13 cellular contexts compared by ENCODE assay signal in genomic region chr3:134311265-134311664, GRCh38.
DNase-seq lines count a peak whose midpoint lies in the region; ATAC-seq, FAIRE-seq and TF ChIP-seq lines count a peak whose summit lies in the region.
"Had no signal": no experiment of that assay in that cellular context is flagged by ENCODE, and none has a peak within 500 bp of the region (broad histone marks: within the 10 kb centered on the region; RNA-seq: fewer than 3 reads in every experiment).

No MANE protein-coding gene starts in this region.

- H3K4me1 ChIP-seq in A549, result peaks cover 77% of the 10 kb centered on the region

- TF ChIP-seq EP300 in A549 (IDR thresholded peaks at IDR 0.05), result no peak

- no peaks in the 10 kb centered on the region for H3K36me3 Mint-ChIP-seq in osteocyte (ENCODE audit: unreplicated experiment)
- H3K36me3 Mint-ChIP-seq in activated naive CD4-positive, alpha-beta T cell treated with anti-CD3 and anti-CD28 coated beads, Interleukin-2, amount 50 U/mL, for 72 hours, result no peaks in the 10 kb centered on the region

- 36% methylated on average over 2 of the region's 2 CpGs for WGBS in A549 (ENCODE audit: missing lambda C conversion rate)

- CTCF ChIA-PET in A549 (lab: Yijun Ruan, JAX), result interaction anchor here (14.1 to 16.1 kb wide), 2 partner anchors 55 to 170 kb away, joined by 356 to 438 read pairs; partner anchors contain the start of genes AMOTL2, ANAPC13 and CEP63

- peak overlapping the region; percentile 96 for H3K27ac Mint-ChIP-seq in osteocyte (ENCODE audit: unreplicated experiment)
- H3K27ac Mint-ChIP-seq in activated naive CD4-positive, alpha-beta T cell treated with anti-CD3 and anti-CD28 coated beads, Interleukin-2, amount 50 U/mL, for 72 hours, result no peak overlapping the region
- H3K27ac Mint-ChIP-seq: progenitor cell of endocrine pancreas had no signal

- DNase-seq in A549 (ENCODE audit: low read depth in 1 of 2, low spot score in 1 of 2) (no peak), NCI-H226 (peak; percentile 63), epithelial cell of prostate (ENCODE audit: low read depth, low spot score) (no peak), osteocyte (ENCODE audit: extremely low spot score, unreplicated experiment) (no peak), NCI-H82 treated with DMSO at 0.1 percent for 48 hours (lab: John Stamatoyannopoulos, UW; ENCODE audit: unreplicated experiment) (no peak), NCI-H2196 (lab: John Stamatoyannopoulos, UW; ENCODE audit: unreplicated experiment) (no peak)
- DNase-seq in activated naive CD4-positive, alpha-beta T cell treated with anti-CD3 and anti-CD28 coated beads, Interleukin-2, amount 50 U/mL, for 72 hours (ENCODE audit: low spot score in 2 of 2), result no peak
- DNase-seq: activated naive CD4-positive, alpha-beta T cell; AML-193; effector memory CD4-positive, alpha-beta T cell; SHP77 treated with DMSO at 0.1 percent for 48 hours had no signal

- H3K4me2 ChIP-seq in A549, result peak overlapping the region; percentile 15; the same call in 1 of the 3 replicates

- H3K27me3 Mint-ChIP-seq in osteocyte (ENCODE audit: unreplicated experiment), result no peaks in the 10 kb centered on the region

- POLR2A ChIA-PET in A549 (lab: Yijun Ruan, JAX), result interaction anchor here (0.6 to 1.0 kb wide), 4 partner anchors 53 to 154 kb away, joined by 3 to 4 read pairs (median 3); no protein-coding TSS in a partner anchor

- no peak for TF ChIP-seq POLR2A in A549 (IDR thresholded peaks at IDR 0.05; ENCODE audit: low read length)

- H3K9me3 ChIP-seq in A549, result no peaks in the 10 kb centered on the region

- no peak overlapping the region for H3K4me3 Mint-ChIP-seq in osteocyte (ENCODE audit: unreplicated experiment)

- no peak overlapping the region for H3K4me3 ChIP-seq in A549

- H3K27ac ChIP-seq in A549, result peak overlapping the region; percentile 97 to 100
- H3K27ac ChIP-seq in epithelial cell of prostate, result peak overlapping the region; percentile 91

- H3K4me1 Mint-ChIP-seq in osteocyte (ENCODE audit: unreplicated experiment), result peaks cover 73% of the 10 kb centered on the region

- TF ChIP-seq RAD21 in A549 (conservative IDR thresholded peaks at IDR 0.05 in 1 of 2, IDR thresholded peaks at IDR 0.05 in 1 of 2), result no peak

- H3K9me3 Mint-ChIP-seq in osteocyte (ENCODE audit: unreplicated experiment), result no peaks in the 10 kb centered on the region
- no peaks in the 10 kb centered on the region for H3K9me3 Mint-ChIP-seq in activated naive CD4-positive, alpha-beta T cell treated with anti-CD3 and anti-CD28 coated beads, Interleukin-2, amount 50 U/mL, for 72 hours

- ATAC-seq in A549 (peak in 1 of 2 experiments; percentile 4; a peak in 1 of 6 replicates), GM21529 (IDR thresholded peaks at IDR 0.05; ENCODE audit: unreplicated experiment) (no peak)
- ATAC-seq in activated naive CD4-positive, alpha-beta T cell treated with anti-CD3 and anti-CD28 coated beads, Interleukin-2, amount 50 U/mL, for 72 hours, result no peak

- FAIRE-seq in A549 (lab: Jason Lieb, UNC), result no peak

- no peak for TF ChIP-seq CTCF in A549 (IDR thresholded peaks at IDR 0.05)
- TF ChIP-seq CTCF in osteocyte (IDR thresholded peaks at IDR 0.05), result no peak

TF ChIP-seq in A549, 52 proteins besides CTCF, POLR2A, EP300 and RAD21:
- TF ChIP-seq MAX (IDR thresholded peaks at IDR 0.05), result peak; percentile 19; the same call in 1 of the 2 replicates
- no peak for TF ChIP-seq USF2 (IDR thresholded peaks at IDR 0.05)
